ENCODE assay signal across 31 cellular contexts in genomic region chr11:69250503-69251393, GRCh38. TPM values are rescaled to one million over a fixed set of nuclear protein-coding genes. Genes with fewer than 3 reads are reported as not detected.
"Had no signal": no experiment of that assay in that cellular context is flagged by ENCODE, and none has a peak within 500 bp of the region (broad histone marks: within the 10 kb centered on the region; RNA-seq: fewer than 3 reads in every experiment).

No MANE protein-coding gene starts in this region.

- H3K36me3 ChIP-seq: heart right ventricle, lower lobe of right lung, neutrophil, ovary, prostate gland, stomach, tibial artery, WERI-Rb-1 had no signal

- H3K9me3 Mint-ChIP-seq: natural killer cell treated with Interleukin-12 subunit alpha and Interleukin-12 subunit beta and Interleukin-15 and Interleukin-18, amount 100 ng/mL, for 72 hours had no signal

- H3K27me3 ChIP-seq: neutrophil, ovary had no signal

- H3K27ac Mint-ChIP-seq: activated CD8-positive, alpha-beta T cell treated with anti-CD3 and anti-CD28 coated beads for 36 hours; activated naive CD8-positive, alpha-beta T cell; activated T-helper 2 cell treated with anti-CD3 and anti-CD28 coated beads, Interferon-gamma antibody, Interleukin-2, Interleukin-4, amounts not matched to agents 10 μg/mL and 5 μg/mL and 100 μg/mL, durations not matched to agents 14 hours and 24 hours and 36 hours; natural killer cell treated with Interleukin-12 subunit alpha and Interleukin-12 subunit beta and Interleukin-15 and Interleukin-18, amount 100 ng/mL, for 72 hours; stimulated activated naive B cell treated with anti-CD40 and anti-IgM and Interleukin-4, amounts not matched to agents 10 μg/mL and 1 μg/mL and 100 μg/mL, for 72 hours; T-helper 17 cell had no signal

- H3K36me3 Mint-ChIP-seq: activated naive CD8-positive, alpha-beta T cell; natural killer cell treated with Interleukin-12 subunit alpha and Interleukin-12 subunit beta and Interleukin-15 and Interleukin-18, amount 100 ng/mL, for 72 hours had no signal

- H3K4me1 ChIP-seq: prostate gland, tibial artery had no signal

- H3K4me3 ChIP-seq: coronary artery, dorsolateral prefrontal cortex, heart right ventricle, lower lobe of right lung, ovary, prostate gland, smooth muscle cell, stomach, tibial artery had no signal

- H3K4me1 Mint-ChIP-seq: T-helper 17 cell had no signal

- DNase-seq: activated CD4-positive, alpha-beta T cell treated with anti-CD3 and anti-CD28 coated beads for 48 hours; activated CD8-positive, alpha-beta T cell treated with anti-CD3 and anti-CD28 coated beads for 36 hours; activated naive CD4-positive, alpha-beta T cell treated with Interleukin-2 at 50 U/mL for 16 hours; activated T-cell treated with anti-CD3 and anti-CD28 coated beads, Interleukin-2, amount 50 U/mL, for 4 hours; anterior cingulate cortex; cerebellar nuclear complex; effector memory CD4-positive, alpha-beta T cell; heart right ventricle; kidney glomerular epithelial cell; lower lobe of right lung; retina; stimulated activated CD4-positive, alpha-beta T cell treated with anti-CD3 and anti-CD28 coated beads, Interleukin-1b, Interleukin-23, amount 100 ng/mL, for 48 hours; stimulated activated naive B cell treated with anti-CD40 and anti-IgM and Interleukin-4, amounts not matched to agents 10 μg/mL and 1 μg/mL and 100 μg/mL, for 72 hours; SW 1271; T-helper 17 cell; T1000; WERI-Rb-1 had no signal

- H3K9me3 ChIP-seq: neutrophil, ovary, prostate gland had no signal

- H3K4me3 Mint-ChIP-seq: activated CD8-positive, alpha-beta T cell treated with anti-CD3 and anti-CD28 coated beads for 36 hours; activated naive CD8-positive, alpha-beta T cell; activated T-cell treated with anti-CD3 and anti-CD28 coated beads, Interleukin-2, amount 50 U/mL, for 4 hours; natural killer cell treated with Interleukin-12 subunit alpha and Interleukin-12 subunit beta and Interleukin-15 and Interleukin-18, amount 100 ng/mL, for 72 hours; stimulated activated naive B cell treated with anti-CD40 and anti-IgM and Interleukin-4, amounts not matched to agents 10 μg/mL and 1 μg/mL and 100 μg/mL, for 72 hours; T-helper 17 cell had no signal

- H3K27ac ChIP-seq: coronary artery, dorsolateral prefrontal cortex, foreskin keratinocyte, heart right ventricle, neutrophil, ovary, stomach, tibial artery, WERI-Rb-1 had no signal

RNA-seq across cellular contexts. Expression of gene MYEOV, which starts 43.2 kb away (rescaled TPM):
- total RNA-seq: activated CD8-positive, alpha-beta T cell treated with anti-CD3 and anti-CD28 coated beads for 36 hours; heart right ventricle; myocyte; natural killer cell treated with Interleukin-12 subunit alpha and Interleukin-12 subunit beta and Interleukin-15 and Interleukin-18, amount 100 ng/mL, for 72 hours; smooth muscle cell; ureter had no signal
